In genomic region chr1:5393146-5393545, GRCh38 we compare ENCODE assay signal across 18 cellular contexts.
"Had no signal": no experiment of that assay in that cellular context is flagged by ENCODE, and none has a peak within 500 bp of the region (broad histone marks: within the 10 kb centered on the region; RNA-seq: fewer than 3 reads in every experiment).

No MANE protein-coding gene starts in this region.

- DNase-seq: dermis blood vessel endothelial cell; dorsolateral prefrontal cortex; effector CD4-positive, alpha-beta T cell; effector memory CD4-positive, alpha-beta T cell; foreskin keratinocyte; heart left ventricle; hippocampal formation; kidney; kidney glomerular epithelial cell; left colon; left lung; left ventricle myocardium superior; lower lobe of right lung; mesenchymal stem cell; midbrain had no signal

- ATAC-seq: foreskin keratinocyte, gastroesophageal sphincter, heart left ventricle, left colon, left lung, left ventricle myocardium superior, lower lobe of right lung had no signal

- H3K9me3 ChIP-seq: lower lobe of right lung had no signal

- H3K27me3 ChIP-seq: foreskin keratinocyte had no signal

- H3K4me1 ChIP-seq: esophagus muscularis mucosa, foreskin keratinocyte, gastroesophageal sphincter, heart left ventricle, left lung, lower lobe of right lung had no signal

- H3K27ac ChIP-seq: coronary artery, dorsolateral prefrontal cortex, esophagus muscularis mucosa, foreskin keratinocyte, gastroesophageal sphincter, heart left ventricle, left lung, lower lobe of right lung had no signal

- H3K4me3 ChIP-seq: coronary artery, dorsolateral prefrontal cortex, esophagus muscularis mucosa, gastroesophageal sphincter, heart left ventricle, left lung, lower lobe of right lung had no signal

- H3K36me3 ChIP-seq: esophagus muscularis mucosa, gastroesophageal sphincter, heart left ventricle, left lung, lower lobe of right lung had no signal
